12 cellular contexts compared by ENCODE assay signal in the genomic region with DNA sequence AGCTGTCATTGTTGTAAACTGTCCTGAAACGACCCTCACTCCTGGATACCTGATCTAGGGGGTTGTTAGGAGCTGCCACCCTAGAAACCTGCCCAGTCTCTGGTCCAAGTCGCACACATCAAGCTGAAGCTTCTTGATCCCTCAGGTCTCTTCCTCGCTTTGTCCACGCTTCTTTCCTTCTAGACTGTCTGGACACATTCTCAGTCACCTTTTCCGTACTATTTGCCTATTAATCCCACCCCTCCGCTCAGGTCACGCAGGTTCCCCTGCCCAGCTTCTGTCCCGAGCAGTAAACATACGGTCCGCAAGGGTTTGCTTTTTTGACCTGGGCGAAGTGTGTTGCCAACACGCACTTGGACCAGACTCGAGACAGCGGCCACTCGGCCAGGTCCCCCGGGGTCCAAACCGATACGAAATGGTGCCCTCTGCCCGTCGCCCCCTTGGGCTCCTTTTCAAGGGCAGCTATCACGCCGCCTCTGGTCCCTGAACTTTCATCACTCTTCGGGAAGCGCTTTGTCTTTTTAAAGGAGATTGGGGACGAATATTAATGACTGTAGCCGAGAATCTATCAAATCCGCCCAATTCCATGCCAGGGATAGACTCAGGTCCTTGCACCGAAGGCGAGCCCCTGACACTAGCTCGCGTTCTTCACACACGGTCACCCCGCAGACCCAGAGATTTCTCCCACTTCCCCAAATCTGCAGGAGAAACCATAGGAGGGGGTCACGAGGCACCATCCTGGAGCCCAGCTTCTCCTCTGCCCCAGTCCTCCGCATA. TPM values are rescaled to one million over a fixed set of nuclear protein-coding genes. Genes with fewer than 3 reads are reported as not detected.
DNase-seq lines count a peak whose midpoint lies in the region; ATAC-seq, FAIRE-seq and TF ChIP-seq lines count a peak whose summit lies in the region.
"Had no signal": no experiment of that assay in that cellular context is flagged by ENCODE, and none has a peak within 500 bp of the region (broad histone marks: within the 10 kb centered on the region; RNA-seq: fewer than 3 reads in every experiment).

No MANE protein-coding gene starts in this region.

- TF ChIP-seq CTCF in colonic mucosa (IDR thresholded peaks at IDR 0.05), result no peak

- H3K9ac ChIP-seq in colonic mucosa (ENCODE audit: low read depth in 2 of 2, low read length in 2 of 2), result no peak overlapping the region

- H3K4me3 ChIP-seq in colonic mucosa (peak overlapping the region; percentile 25), skeletal muscle cell (ENCODE audit: low read depth, low read length) (peak overlapping the region; percentile 29)

- peak; percentile 28 for FAIRE-seq in HTR-8/SVneo (lab: Jason Lieb, UNC)

- H3K27ac Mint-ChIP-seq in activated naive CD8-positive, alpha-beta T cell treated with anti-CD3 and anti-CD28 coated beads for 36 hours, result no peak overlapping the region
- H3K27ac Mint-ChIP-seq: natural killer cell treated with Interleukin-12 subunit alpha and Interleukin-12 subunit beta and Interleukin-15 and Interleukin-18, amount 100 ng/mL, for 72 hours had no signal

- no peaks in the 10 kb centered on the region for H3K36me3 ChIP-seq in colonic mucosa

- no peak for DNase-seq in HTR-8/SVneo (ENCODE audit: insufficient read length, low spot score)
- no peak for DNase-seq in colonic mucosa
- peak; percentile 64 for DNase-seq in islet precursor cell
- no peak for DNase-seq in skeletal muscle cell (ENCODE audit: low read depth)
- no peak for DNase-seq in activated naive CD8-positive, alpha-beta T cell treated with anti-CD3 and anti-CD28 coated beads for 36 hours
- DNase-seq in NCI-H2196 treated with DMSO at 0.1 percent for 48 hours (lab: John Stamatoyannopoulos, UW; ENCODE audit: unreplicated experiment), result no peak
- no peak for DNase-seq in mesenteric fat pad (ENCODE audit: low spot score)
- DNase-seq: activated gamma-delta T cell treated with Interleukin-2 at 50 U/mL for 16 hours, erythroblast, KG1 had no signal

- no peak overlapping the region for H3K4me3 Mint-ChIP-seq in activated naive CD8-positive, alpha-beta T cell treated with anti-CD3 and anti-CD28 coated beads for 36 hours
- H3K4me3 Mint-ChIP-seq: natural killer cell treated with Interleukin-12 subunit alpha and Interleukin-12 subunit beta and Interleukin-15 and Interleukin-18, amount 100 ng/mL, for 72 hours had no signal

- H3K36me3 Mint-ChIP-seq in activated naive CD8-positive, alpha-beta T cell treated with anti-CD3 and anti-CD28 coated beads for 36 hours, result no peaks in the 10 kb centered on the region

- ATAC-seq in HG02642 (IDR thresholded peaks at IDR 0.05; ENCODE audit: poor library complexity, unreplicated experiment), result no peak
- ATAC-seq: natural killer cell treated with Interleukin-12 subunit alpha and Interleukin-12 subunit beta and Interleukin-15 and Interleukin-18, amount 100 ng/mL, for 72 hours had no signal

- no peaks in the 10 kb centered on the region for H3K9me3 ChIP-seq in colonic mucosa

- H3K9me3 Mint-ChIP-seq in activated naive CD8-positive, alpha-beta T cell treated with anti-CD3 and anti-CD28 coated beads for 36 hours, result peaks cover 2% of the 10 kb centered on the region

- H3K27me3 Mint-ChIP-seq in activated naive CD8-positive, alpha-beta T cell treated with anti-CD3 and anti-CD28 coated beads for 36 hours, result peaks cover 36% of the 10 kb centered on the region

- H3K4me1 Mint-ChIP-seq in activated naive CD8-positive, alpha-beta T cell treated with anti-CD3 and anti-CD28 coated beads for 36 hours, result peaks cover 2% of the 10 kb centered on the region

- H3K4me1 ChIP-seq in colonic mucosa, result no peaks in the 10 kb centered on the region

- H3K27ac ChIP-seq in colonic mucosa, result no peak overlapping the region

- peaks cover 6% of the 10 kb centered on the region for H3K27me3 ChIP-seq in colonic mucosa

- intact Hi-C loops in colonic mucosa (cut with DNase I), result no loop called here

RNA-seq across cellular contexts. Expression of a gene that starts 0.8 kb away (rescaled TPM):
- total RNA-seq in colonic mucosa (under 1 TPM; 0.47 to 0.80 TPM), mesenteric fat pad (2.4 TPM)
- not detected for total RNA-seq in activated naive CD8-positive, alpha-beta T cell treated with anti-CD3 and anti-CD28 coated beads for 36 hours
- total RNA-seq: natural killer cell treated with Interleukin-12 subunit alpha and Interleukin-12 subunit beta and Interleukin-15 and Interleukin-18, amount 100 ng/mL, for 72 hours had no signal
